In the genomic region with DNA sequence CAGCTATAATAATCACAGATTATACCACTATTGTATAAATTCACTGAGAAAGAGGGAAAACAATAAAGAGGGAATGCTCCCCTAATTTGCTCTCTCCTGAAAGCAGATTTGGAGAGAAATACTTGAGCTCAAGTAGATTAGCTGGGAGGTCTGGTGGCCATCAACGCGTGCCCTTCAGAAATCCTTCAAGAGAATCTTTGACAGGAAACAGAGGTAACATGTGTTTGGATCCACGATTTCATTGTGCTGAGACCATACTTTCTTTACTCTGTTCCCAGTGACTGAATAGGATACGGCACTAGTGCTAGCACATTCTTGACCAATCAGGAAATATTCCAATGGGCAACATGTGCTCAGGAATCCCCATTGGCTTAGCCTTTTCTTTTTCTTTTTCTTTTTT, we compare ENCODE assay signal across 30 cellular contexts.
"Had no signal": no experiment of that assay in that cellular context is flagged by ENCODE, and none has a peak within 500 bp of the region (broad histone marks: within the 10 kb centered on the region; RNA-seq: fewer than 3 reads in every experiment).

No MANE protein-coding gene starts in this region.

- H3K4me3 Mint-ChIP-seq: naive thymus-derived CD8-positive, alpha-beta T cell; natural killer cell treated with Interleukin-12 subunit alpha and Interleukin-12 subunit beta and Interleukin-15 and Interleukin-18, amount 100 ng/mL, for 72 hours; nephron progenitor cell; neural crest cell; stimulated activated effector memory CD8-positive, alpha-beta T cell treated with anti-CD3 and anti-CD28 coated beads, Interleukin-12 subunit alpha, Interleukin-12 subunit beta, amount 100 ng/mL, for 72 hours; stimulated activated naive CD8-positive, alpha-beta T cell treated with anti-CD3 and anti-CD28 coated beads, Interleukin-15, amount 100 ng/mL, for 72 hours; type B pancreatic cell had no signal

- H3K27ac Mint-ChIP-seq: naive thymus-derived CD8-positive, alpha-beta T cell; natural killer cell treated with Interleukin-12 subunit alpha and Interleukin-12 subunit beta and Interleukin-15 and Interleukin-18, amount 100 ng/mL, for 72 hours; nephron progenitor cell; progenitor cell of endocrine pancreas; stimulated activated effector memory CD8-positive, alpha-beta T cell treated with anti-CD3 and anti-CD28 coated beads, Interleukin-12 subunit alpha, Interleukin-12 subunit beta, amount 100 ng/mL, for 72 hours; stimulated activated naive CD8-positive, alpha-beta T cell treated with anti-CD3 and anti-CD28 coated beads, Interleukin-15, amount 100 ng/mL, for 72 hours; type B pancreatic cell had no signal

- DNase-seq: naive thymus-derived CD8-positive, alpha-beta T cell; nephron progenitor cell; occipital lobe; ovary; posterior cingulate gyrus; psoas muscle; right cardiac atrium; right lobe of liver; sigmoid colon; small intestine; stimulated activated CD4-positive, alpha-beta T cell treated with anti-CD3 and anti-CD28 coated beads, Interleukin-15, amount 100 ng/mL, for 24 hours; stimulated activated CD4-positive, alpha-beta T cell treated with anti-CD3 and anti-CD28 coated beads, Interleukin-2, amount 100 ng/mL, for 24 hours; stimulated activated CD4-positive, alpha-beta T cell treated with anti-CD3 and anti-CD28 coated beads, Interleukin-2, amount 100 ng/mL, for 48 hours; stimulated activated CD4-positive, alpha-beta T cell treated with anti-CD3 and anti-CD28 coated beads, Interleukin-4, amount 100 ng/mL, for 24 hours; stimulated activated naive CD4-positive, alpha-beta T cell; stimulated activated naive CD8-positive, alpha-beta T cell treated with anti-CD3 and anti-CD28 coated beads, Interleukin-15, amount 100 ng/mL, for 72 hours; stimulated activated naive CD8-positive, alpha-beta T cell treated with anti-CD3 and anti-CD28 coated beads, Interleukin-15, Interleukin-2, amounts not matched to agents 100 U/mL and 50 U/mL, for 24 hours; substantia nigra; testis; tibial artery; transverse colon; upper lobe of right lung; uterus had no signal

- H3K79me2 ChIP-seq: parathyroid adenoma had no signal

- H3K4me1 ChIP-seq: parathyroid adenoma, psoas muscle, right lobe of liver, suprapubic skin, testis, tibial artery, transverse colon, upper lobe of right lung, uterus had no signal

- H3K27me3 ChIP-seq: ovary, right lobe of liver, sigmoid colon, suprapubic skin, testis, tibial artery, transverse colon, upper lobe of right lung, uterus had no signal

- H3K27me3 Mint-ChIP-seq: naive thymus-derived CD8-positive, alpha-beta T cell; natural killer cell treated with Interleukin-12 subunit alpha and Interleukin-12 subunit beta and Interleukin-15 and Interleukin-18, amount 100 ng/mL, for 72 hours; progenitor cell of endocrine pancreas; stimulated activated naive CD8-positive, alpha-beta T cell treated with anti-CD3 and anti-CD28 coated beads, Interleukin-15, amount 100 ng/mL, for 72 hours; type B pancreatic cell had no signal

- H3K9ac ChIP-seq: parathyroid adenoma had no signal

- H3K27ac ChIP-seq: ovary, parathyroid adenoma, psoas muscle, right lobe of liver, sigmoid colon, suprapubic skin, testis, tibial artery, transverse colon, upper lobe of right lung, uterus had no signal

- H3K9me3 ChIP-seq: ovary, psoas muscle, right lobe of liver, testis, tibial artery, transverse colon, upper lobe of right lung, uterus had no signal

- H3K36me3 ChIP-seq: ovary, right lobe of liver, sigmoid colon, suprapubic skin, tibial artery, transverse colon, upper lobe of right lung, uterus had no signal

- H3K36me3 Mint-ChIP-seq: naive thymus-derived CD8-positive, alpha-beta T cell; stimulated activated effector memory CD8-positive, alpha-beta T cell treated with anti-CD3 and anti-CD28 coated beads, Interleukin-12 subunit alpha, Interleukin-12 subunit beta, amount 100 ng/mL, for 72 hours; type B pancreatic cell had no signal

- ATAC-seq: naive thymus-derived CD8-positive, alpha-beta T cell; natural killer cell treated with Interleukin-12 subunit alpha and Interleukin-12 subunit beta and Interleukin-15 and Interleukin-18, amount 100 ng/mL, for 72 hours; psoas muscle; right cardiac atrium; right lobe of liver; stimulated activated effector memory CD8-positive, alpha-beta T cell treated with anti-CD3 and anti-CD28 coated beads, Interleukin-12 subunit alpha, Interleukin-12 subunit beta, amount 100 ng/mL, for 72 hours; stimulated activated naive CD8-positive, alpha-beta T cell treated with anti-CD3 and anti-CD28 coated beads, Interleukin-15, amount 100 ng/mL, for 72 hours; stimulated activated naive CD8-positive, alpha-beta T cell treated with anti-CD3 and anti-CD28 coated beads, Interleukin-15, Interleukin-2, amounts not matched to agents 100 U/mL and 50 U/mL, for 24 hours; upper lobe of right lung had no signal

- H3K9me3 Mint-ChIP-seq: type B pancreatic cell had no signal

- H3K4me1 Mint-ChIP-seq: naive thymus-derived CD8-positive, alpha-beta T cell; nephron progenitor cell; neural crest cell; stimulated activated effector memory CD8-positive, alpha-beta T cell treated with anti-CD3 and anti-CD28 coated beads, Interleukin-12 subunit alpha, Interleukin-12 subunit beta, amount 100 ng/mL, for 72 hours; stimulated activated naive CD8-positive, alpha-beta T cell treated with anti-CD3 and anti-CD28 coated beads, Interleukin-15, amount 100 ng/mL, for 72 hours had no signal

- H3K4me3 ChIP-seq: ovary, psoas muscle, right lobe of liver, sigmoid colon, suprapubic skin, testis, tibial artery, transverse colon, upper lobe of right lung, uterus had no signal

- H2AFZ ChIP-seq: parathyroid adenoma had no signal
